ENCODE assay signal across 25 cellular contexts in genomic region chr14:97499790-97500481, GRCh38.
DNase-seq lines count a peak whose midpoint lies in the region; ATAC-seq, FAIRE-seq and TF ChIP-seq lines count a peak whose summit lies in the region.
"Had no signal": no experiment of that assay in that cellular context is flagged by ENCODE, and none has a peak within 500 bp of the region (broad histone marks: within the 10 kb centered on the region; RNA-seq: fewer than 3 reads in every experiment).

No MANE protein-coding gene starts in this region.

- CTCF ChIA-PET in RWPE1 (lab: Yijun Ruan, JAX) = no interaction called here

- no peak for FAIRE-seq in small intestine (lab: Jason Lieb, UNC)
- FAIRE-seq: D721Med, GM19239, RCC 7860 had no signal

- POLR2A ChIA-PET in RWPE1 (lab: Yijun Ruan, JAX; ENCODE audit: low non-redundant PET) = no interaction called here

- DNase-seq in M059J (ENCODE audit: low read depth) (peak; percentile 9), RWPE1 (ENCODE audit: low spot score) (peak; percentile 57), epithelial cell of prostate (ENCODE audit: low read depth, low spot score) (peak; percentile 33), small intestine (peak; percentile 32), caudate nucleus (lab: John Stamatoyannopoulos, UW) (no peak)
- no peak for DNase-seq in NK-92 treated with Interleukin-12 subunit alpha and Interleukin-12 subunit beta, amount 100 ng/mL, for 24 hours (lab: John Stamatoyannopoulos, UW)
- DNase-seq: BE2C, DMS53, EL, GF-D8, H7, HFFc6, Kasumi-1, NCI-H1092, NCI-H1436, NCI-H187 treated with DMSO at 0.1 percent for 48 hours, NCI-H2227 treated with DMSO at 0.1 percent for 48 hours, NCI-H510A treated with DMSO at 0.1 percent for 48 hours, NCI-H748 treated with DMSO at 0.1 percent for 48 hours, SHP77, SK-N-SH had no signal

- H3K27me3 ChIP-seq in small intestine (ENCODE audit: control insufficient read depth in 2 of 2, insufficient read depth in 2 of 2, low read length in 2 of 2) = no peaks in the 10 kb centered on the region
- H3K27me3 ChIP-seq: BE2C had no signal

- WGBS in small intestine, 3 donors = 4 to 57% (median 37%) methylated on average over 6 of the region's 6 CpGs

- H3K27ac ChIP-seq in RWPE1 (peak overlapping the region; percentile 88), epithelial cell of prostate (peak overlapping the region; percentile 44), small intestine (ENCODE audit: low read depth in 1 of 2, low read length in 1 of 2) (no peak overlapping the region), caudate nucleus (ENCODE audit: low read depth, low read length) (no peak overlapping the region)

- no peak overlapping the region for H3K4me3 ChIP-seq in small intestine (ENCODE audit: low read depth in 1 of 2, low read length in 2 of 2)

- H3K4me1 ChIP-seq in small intestine (ENCODE audit: control insufficient read depth in 2 of 2, insufficient read depth in 1 of 2, low read depth in 1 of 2, low read length in 1 of 2) = no peaks in the 10 kb centered on the region
- H3K4me1 ChIP-seq: BE2C had no signal

- no peaks in the 10 kb centered on the region for H3K9me3 ChIP-seq in small intestine (ENCODE audit: control insufficient read depth, low read depth)
- H3K9me3 ChIP-seq: BE2C, SK-N-SH had no signal

- H3K36me3 ChIP-seq in small intestine (ENCODE audit: control insufficient read depth in 2 of 2, insufficient read depth in 2 of 2, low read length in 2 of 2) = no peaks in the 10 kb centered on the region
- H3K36me3 ChIP-seq: BE2C had no signal

- TF ChIP-seq CTCF in RWPE1 (conservative IDR thresholded peaks at IDR 0.05; ENCODE audit: low read depth) = no peak

- ATAC-seq in GM21526 (IDR thresholded peaks at IDR 0.05; ENCODE audit: low FRiP score, unreplicated experiment) = no peak

Comparison
In these comparisons a context has a peak if more than half of its experiments do, and no peak if none do; other contexts are left out.
1. DNase-seq: peak in M059J (single experiment), RWPE1 (single experiment), epithelial cell of prostate (single experiment) and small intestine (single experiment); none in NK-92 treated with Interleukin-12 subunit alpha and Interleukin-12 subunit beta, amount 100 ng/mL, for 24 hours (single experiment) and caudate nucleus (0 of 61).
2. H3K27ac ChIP-seq: peak in RWPE1 (single experiment) and epithelial cell of prostate (single experiment); none in small intestine (0 of 2) and caudate nucleus (single experiment).